In the genomic region with DNA sequence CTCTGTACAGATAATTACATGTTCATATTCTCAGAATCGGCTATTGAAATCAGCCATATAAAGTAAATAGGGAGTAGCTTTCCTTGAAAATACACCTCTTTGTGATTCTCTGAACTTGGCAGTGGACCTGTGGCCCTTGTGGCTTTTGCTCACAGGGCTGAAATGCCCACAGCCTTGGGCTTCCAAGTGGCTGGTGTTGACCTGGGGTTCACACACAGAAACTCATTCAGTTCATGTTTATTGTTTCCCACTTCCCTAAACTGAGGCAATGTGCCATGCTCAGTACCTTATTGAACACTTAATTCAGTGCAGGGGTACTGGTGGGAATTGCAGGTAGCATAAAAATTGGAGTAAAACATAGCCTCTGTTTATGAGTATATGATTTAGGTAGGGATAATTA, we compare ENCODE assay signal across 1 cellular context.
TF ChIP-seq lines count a peak whose summit lies in the region.

No MANE protein-coding gene starts in this region.

TF ChIP-seq in HepG2, 621 proteins besides CTCF, POLR2A, EP300 and RAD21 (continued from another document and continues in another):
- TF ChIP-seq ARID5B (CRISPR knock-in tag; IDR thresholded peaks at IDR 0.05) (peak; percentile 45; the same call in 1 of the 2 replicates), HDAC6 (IDR thresholded peaks at IDR 0.05; ENCODE audit: low read depth, low read length) (no peak), HMG20A (CRISPR knock-in tag; IDR thresholded peaks at IDR 0.05; ENCODE audit: borderline replicate concordance) (peak; percentile 48; the same call in 1 of the 2 replicates), RARA (CRISPR knock-in tag; IDR thresholded peaks at IDR 0.05) (peak; percentile 76), POLR2AphosphoS2 (IDR thresholded peaks at IDR 0.05; ENCODE audit: low read depth, low read length) (no peak), ELF3 (CRISPR knock-in tag; IDR thresholded peaks at IDR 0.05) (0 out of 2 replicates have a peak, but pooled peaks have one; percentile 28), ZNF646 (CRISPR knock-in tag; IDR thresholded peaks at IDR 0.05) (no peak), CEBPB (IDR thresholded peaks at IDR 0.05; ENCODE audit: borderline replicate concordance, low read depth, low read length) (no peak), TGIF2 (CRISPR knock-in tag; IDR thresholded peaks at IDR 0.05) (no peak), PTBP1 (IDR thresholded peaks at IDR 0.05; ENCODE audit: low read depth, low read length, poor library complexity, severe bottlenecking) (no peak), IRF2 (CRISPR knock-in tag; IDR thresholded peaks at IDR 0.05) (no peak), HNF4A (CRISPR knock-in tag; IDR thresholded peaks at IDR 0.05) (peak; percentile 39), MEIS2 (CRISPR knock-in tag; IDR thresholded peaks at IDR 0.05) (no peak), ZNF558 (CRISPR knock-in tag; IDR thresholded peaks at IDR 0.05; ENCODE audit: borderline replicate concordance) (no peak), HNRNPUL1 (IDR thresholded peaks at IDR 0.05; ENCODE audit: low read depth, low read length) (no peak), RXRA (CRISPR knock-in tag; IDR thresholded peaks at IDR 0.05) (peak; percentile 27; the same call in 1 of the 2 replicates), U2AF2 (IDR thresholded peaks at IDR 0.05; ENCODE audit: low read depth, low read length) (no peak), XRCC5 (optimal IDR thresholded peaks at IDR 0.05; ENCODE audit: low read length) (no peak), THYN1 (CRISPR knock-in tag; IDR thresholded peaks at IDR 0.05; ENCODE audit: borderline replicate concordance, low read depth) (no peak), ZSCAN22 (CRISPR knock-in tag; IDR thresholded peaks at IDR 0.05) (no peak), FOXA1 (IDR thresholded peaks at IDR 0.05) (no peak), FOXA1 (CRISPR knock-in tag; IDR thresholded peaks at IDR 0.05) (peak; percentile 33; the same call in 1 of the 2 replicates), PRDM4 (CRISPR knock-in tag; IDR thresholded peaks at IDR 0.05; ENCODE audit: borderline replicate concordance) (no peak), IKZF4 (CRISPR knock-in tag; IDR thresholded peaks at IDR 0.05; ENCODE audit: borderline replicate concordance, low read depth, not compliant biosample characterization) (no peak), ZNF224 (CRISPR knock-in tag; IDR thresholded peaks at IDR 0.05) (no peak), THRA (CRISPR knock-in tag; IDR thresholded peaks at IDR 0.05; ENCODE audit: borderline replicate concordance) (peak; percentile 25; the same call in 1 of the 2 replicates)
- TF ChIP-seq, protein P1, sequence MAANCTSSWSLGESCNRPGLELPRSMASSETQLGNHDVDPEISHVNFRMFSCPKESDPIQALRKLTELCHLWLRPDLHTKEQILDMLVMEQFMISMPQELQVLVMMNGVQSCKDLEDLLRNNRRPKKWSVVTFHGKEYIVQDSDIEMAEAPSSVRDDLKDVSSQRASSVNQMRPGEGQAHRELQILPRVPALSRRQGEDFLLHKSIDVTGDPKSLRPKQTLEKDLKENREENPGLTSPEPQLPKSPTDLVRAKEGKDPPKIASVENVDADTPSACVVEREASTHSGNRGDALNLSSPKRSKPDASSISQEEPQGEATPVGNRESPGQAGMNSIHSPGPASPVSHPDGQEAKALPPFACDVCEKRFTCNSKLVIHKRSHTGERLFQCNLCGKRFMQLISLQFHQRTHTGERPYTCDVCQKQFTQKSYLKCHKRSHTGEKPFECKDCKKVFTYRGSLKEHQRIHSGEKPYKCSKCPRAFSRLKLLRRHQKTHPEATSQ (CRISPR knock-in tag; IDR thresholded peaks at IDR 0.05; ENCODE audit: borderline replicate concordance), result no peak
- TF ChIP-seq, protein P2, sequence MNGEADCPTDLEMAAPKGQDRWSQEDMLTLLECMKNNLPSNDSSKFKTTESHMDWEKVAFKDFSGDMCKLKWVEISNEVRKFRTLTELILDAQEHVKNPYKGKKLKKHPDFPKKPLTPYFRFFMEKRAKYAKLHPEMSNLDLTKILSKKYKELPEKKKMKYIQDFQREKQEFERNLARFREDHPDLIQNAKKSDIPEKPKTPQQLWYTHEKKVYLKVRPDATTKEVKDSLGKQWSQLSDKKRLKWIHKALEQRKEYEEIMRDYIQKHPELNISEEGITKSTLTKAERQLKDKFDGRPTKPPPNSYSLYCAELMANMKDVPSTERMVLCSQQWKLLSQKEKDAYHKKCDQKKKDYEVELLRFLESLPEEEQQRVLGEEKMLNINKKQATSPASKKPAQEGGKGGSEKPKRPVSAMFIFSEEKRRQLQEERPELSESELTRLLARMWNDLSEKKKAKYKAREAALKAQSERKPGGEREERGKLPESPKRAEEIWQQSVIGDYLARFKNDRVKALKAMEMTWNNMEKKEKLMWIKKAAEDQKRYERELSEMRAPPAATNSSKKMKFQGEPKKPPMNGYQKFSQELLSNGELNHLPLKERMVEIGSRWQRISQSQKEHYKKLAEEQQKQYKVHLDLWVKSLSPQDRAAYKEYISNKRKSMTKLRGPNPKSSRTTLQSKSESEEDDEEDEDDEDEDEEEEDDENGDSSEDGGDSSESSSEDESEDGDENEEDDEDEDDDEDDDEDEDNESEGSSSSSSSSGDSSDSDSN (CRISPR knock-in tag; IDR thresholded peaks at IDR 0.05), result no peak
- TF ChIP-seq, protein P3, sequence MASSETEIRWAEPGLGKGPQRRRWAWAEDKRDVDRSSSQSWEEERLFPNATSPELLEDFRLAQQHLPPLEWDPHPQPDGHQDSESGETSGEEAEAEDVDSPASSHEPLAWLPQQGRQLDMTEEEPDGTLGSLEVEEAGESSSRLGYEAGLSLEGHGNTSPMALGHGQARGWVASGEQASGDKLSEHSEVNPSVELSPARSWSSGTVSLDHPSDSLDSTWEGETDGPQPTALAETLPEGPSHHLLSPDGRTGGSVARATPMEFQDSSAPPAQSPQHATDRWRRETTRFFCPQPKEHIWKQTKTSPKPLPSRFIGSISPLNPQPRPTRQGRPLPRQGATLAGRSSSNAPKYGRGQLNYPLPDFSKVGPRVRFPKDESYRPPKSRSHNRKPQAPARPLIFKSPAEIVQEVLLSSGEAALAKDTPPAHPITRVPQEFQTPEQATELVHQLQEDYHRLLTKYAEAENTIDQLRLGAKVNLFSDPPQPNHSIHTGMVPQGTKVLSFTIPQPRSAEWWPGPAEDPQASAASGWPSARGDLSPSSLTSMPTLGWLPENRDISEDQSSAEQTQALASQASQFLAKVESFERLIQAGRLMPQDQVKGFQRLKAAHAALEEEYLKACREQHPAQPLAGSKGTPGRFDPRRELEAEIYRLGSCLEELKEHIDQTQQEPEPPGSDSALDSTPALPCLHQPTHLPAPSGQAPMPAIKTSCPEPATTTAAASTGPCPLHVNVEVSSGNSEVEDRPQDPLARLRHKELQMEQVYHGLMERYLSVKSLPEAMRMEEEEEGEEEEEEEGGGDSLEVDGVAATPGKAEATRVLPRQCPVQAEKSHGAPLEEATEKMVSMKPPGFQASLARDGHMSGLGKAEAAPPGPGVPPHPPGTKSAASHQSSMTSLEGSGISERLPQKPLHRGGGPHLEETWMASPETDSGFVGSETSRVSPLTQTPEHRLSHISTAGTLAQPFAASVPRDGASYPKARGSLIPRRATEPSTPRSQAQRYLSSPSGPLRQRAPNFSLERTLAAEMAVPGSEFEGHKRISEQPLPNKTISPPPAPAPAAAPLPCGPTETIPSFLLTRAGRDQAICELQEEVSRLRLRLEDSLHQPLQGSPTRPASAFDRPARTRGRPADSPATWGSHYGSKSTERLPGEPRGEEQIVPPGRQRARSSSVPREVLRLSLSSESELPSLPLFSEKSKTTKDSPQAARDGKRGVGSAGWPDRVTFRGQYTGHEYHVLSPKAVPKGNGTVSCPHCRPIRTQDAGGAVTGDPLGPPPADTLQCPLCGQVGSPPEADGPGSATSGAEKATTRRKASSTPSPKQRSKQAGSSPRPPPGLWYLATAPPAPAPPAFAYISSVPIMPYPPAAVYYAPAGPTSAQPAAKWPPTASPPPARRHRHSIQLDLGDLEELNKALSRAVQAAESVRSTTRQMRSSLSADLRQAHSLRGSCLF (CRISPR knock-in tag; IDR thresholded peaks at IDR 0.05; ENCODE audit: borderline replicate concordance), result no peak
